In the genomic region with DNA sequence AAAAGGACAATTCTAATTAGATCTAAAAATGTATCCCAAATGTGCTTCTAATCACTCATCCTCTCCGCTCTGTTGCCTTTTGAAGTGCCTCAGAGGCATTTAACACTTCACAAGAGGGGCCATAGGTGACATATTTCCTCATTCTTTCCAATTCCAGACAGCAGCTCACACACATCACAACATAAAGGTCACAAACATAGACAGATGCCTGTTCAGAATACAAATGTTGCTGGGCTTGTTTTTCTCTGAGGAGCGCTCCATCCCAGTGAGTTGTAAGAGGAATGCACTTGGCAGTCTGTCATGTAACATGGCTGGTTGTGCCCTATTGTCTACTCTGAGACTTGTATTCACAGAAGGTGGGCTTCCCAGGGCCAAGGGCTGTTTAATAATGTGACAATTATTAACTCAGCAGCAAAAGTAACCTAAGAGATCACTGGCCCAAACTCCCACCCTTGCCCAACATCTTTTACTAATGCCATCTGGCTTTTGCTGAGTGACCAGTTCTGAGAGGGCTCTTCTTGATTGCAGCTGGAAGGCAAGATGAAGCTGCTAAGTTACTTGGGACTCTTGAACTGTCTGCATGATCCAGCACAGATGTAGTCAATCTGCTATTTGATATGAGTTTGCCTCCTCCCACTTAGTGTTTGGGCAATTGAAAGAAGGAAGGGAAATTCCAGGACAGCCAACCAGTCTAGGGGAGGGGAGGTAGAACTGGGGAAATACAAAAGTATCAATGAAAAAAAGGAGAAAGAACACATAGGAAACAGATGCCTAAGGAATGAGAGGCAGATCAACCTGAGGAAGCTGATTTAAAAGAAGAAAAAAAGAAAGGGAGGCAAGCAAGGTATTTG, we compare ENCODE assay signal across 10 cellular contexts. TPM values are rescaled to one million over a fixed set of nuclear protein-coding genes. Genes with fewer than 3 reads are reported as not detected.
DNase-seq lines count a peak whose midpoint lies in the region; ATAC-seq and TF ChIP-seq lines count a peak whose summit lies in the region.
"Had no signal": no experiment of that assay in that cellular context is flagged by ENCODE, and none has a peak within 500 bp of the region (broad histone marks: within the 10 kb centered on the region; RNA-seq: fewer than 3 reads in every experiment).

No MANE protein-coding gene starts in this region.

- in situ Hi-C loops in G401 (cut with HindIII; ENCODE audit: low sequenced_read_pairs) = no loop called here

- H3K4me1 Mint-ChIP-seq in WTC11 = peaks cover 12% of the 10 kb centered on the region

- H3K4me3 ChIP-seq in Karpas-422 (ENCODE audit: low read length) = no peak overlapping the region

- no peaks in the 10 kb centered on the region for H3K4me1 ChIP-seq in Karpas-422 (ENCODE audit: low read length)

- H3K27ac ChIP-seq in layer of hippocampus (ENCODE audit: low read depth, low read length) (peak overlapping the region; percentile 74), Karpas-422 (ENCODE audit: low read length) (no peak overlapping the region)

- CTCF ChIA-PET in WTC11 (lab: Charles Lee) = interaction anchor here (1.0 kb wide), 1 partner anchor 25 kb away, joined by 3 read pairs; the partner anchor contains the start of gene PON3

- no peak overlapping the region for H3K4me2 ChIP-seq in Karpas-422 (ENCODE audit: low read depth, low read length, poor library complexity, severe bottlenecking)

- H4K20me1 ChIP-seq in Karpas-422 (ENCODE audit: insufficient read depth, low read depth, low read length) = no peaks in the 10 kb centered on the region

- DNase-seq in AG09319 (ENCODE audit: extremely low read depth, low read depth) (peak; percentile 48), WTC11 (ENCODE audit: low spot score) (no peak), DMS79 treated with DMSO at 0.1 percent for 48 hours (lab: John Stamatoyannopoulos, UW) (no peak), Karpas-422 (no peak), G401 (ENCODE audit: low spot score) (no peak), SHP77 (lab: John Stamatoyannopoulos, UW) (no peak)
- DNase-seq: activated CD4-positive, alpha-beta T cell treated with anti-CD3 and anti-CD28 coated beads, Interleukin-2, amount 50 U/mL, for 4 hours; effector memory CD8-positive, alpha-beta T cell had no signal

- no peaks in the 10 kb centered on the region; the same call in 1 of the 2 replicates for H3K36me3 Mint-ChIP-seq in WTC11

- H3K9me3 ChIP-seq in Karpas-422 (ENCODE audit: low read length) = no peaks in the 10 kb centered on the region

- H3K27me3 Mint-ChIP-seq in WTC11 (ENCODE audit: low read depth) = no peaks in the 10 kb centered on the region
- H3K27me3 Mint-ChIP-seq: effector memory CD8-positive, alpha-beta T cell had no signal

- no peaks in the 10 kb centered on the region for H3K9me2 ChIP-seq in Karpas-422 (replicated peaks; ENCODE audit: insufficient read depth, low read length)

- 0 out of 2 replicates have a peak overlapping the region, but pooled peaks have one; percentile 16 for H3K27ac Mint-ChIP-seq in WTC11
- H3K27ac Mint-ChIP-seq: effector memory CD8-positive, alpha-beta T cell had no signal

- no peak overlapping the region for H2AFZ ChIP-seq in Karpas-422 (ENCODE audit: low read length)

- H3K4me3 Mint-ChIP-seq in WTC11 = no peak overlapping the region
- H3K4me3 Mint-ChIP-seq: effector memory CD8-positive, alpha-beta T cell had no signal

- no peaks in the 10 kb centered on the region for H3K36me3 ChIP-seq in Karpas-422 (ENCODE audit: insufficient read depth, low read length)

- no peaks in the 10 kb centered on the region for H3K79me2 ChIP-seq in Karpas-422 (ENCODE audit: low read length)

- H3K27me3 ChIP-seq in layer of hippocampus (ENCODE audit: control insufficient read depth, insufficient read depth, low read length) (no peaks in the 10 kb centered on the region), Karpas-422 (ENCODE audit: low read length) (no peaks in the 10 kb centered on the region)

- H3K9ac ChIP-seq in Karpas-422 (ENCODE audit: low read length) = no peak overlapping the region

- POLR2A ChIA-PET in WTC11 (lab: Charles Lee) = no interaction called here

- no peaks in the 10 kb centered on the region for H3K9me3 Mint-ChIP-seq in WTC11
- H3K9me3 Mint-ChIP-seq: effector memory CD8-positive, alpha-beta T cell had no signal

- no peak for TF ChIP-seq CTCF in AG09319 (IDR thresholded peaks at IDR 0.05; ENCODE audit: low read depth, low read length)
- TF ChIP-seq CTCF in WTC11 (IDR thresholded peaks at IDR 0.05) = no peak

- ATAC-seq in HG02798 (IDR thresholded peaks at IDR 0.05; ENCODE audit: poor library complexity, unreplicated experiment) (peak; percentile 30), WTC11 (no peak)
- ATAC-seq: effector memory CD8-positive, alpha-beta T cell had no signal

TF ChIP-seq in WTC11, 78 proteins besides CTCF, POLR2A, EP300 and RAD21 (continues in another document):
- TF ChIP-seq EMX1 (CRISPR knock-in tag; IDR thresholded peaks at IDR 0.05) = no peak
- TF ChIP-seq NFATC4 (CRISPR knock-in tag; IDR thresholded peaks at IDR 0.05) = no peak
- no peak for TF ChIP-seq ATF2 (CRISPR knock-in tag; IDR thresholded peaks at IDR 0.05; ENCODE audit: borderline replicate concordance, low read depth)
- TF ChIP-seq CBFB (CRISPR knock-in tag; IDR thresholded peaks at IDR 0.05; ENCODE audit: low read depth) = no peak
- TF ChIP-seq ZNF532 (CRISPR knock-in tag; IDR thresholded peaks at IDR 0.05; ENCODE audit: borderline replicate concordance) = no peak
- no peak for TF ChIP-seq JAZF1 (CRISPR knock-in tag; IDR thresholded peaks at IDR 0.05)
- no peak for TF ChIP-seq ZNF232 (CRISPR knock-in tag; IDR thresholded peaks at IDR 0.05)
- no peak for TF ChIP-seq FOXK1 (CRISPR knock-in tag; IDR thresholded peaks at IDR 0.05)
- TF ChIP-seq TEAD1 (CRISPR knock-in tag; IDR thresholded peaks at IDR 0.05) = no peak
- TF ChIP-seq TP53 (CRISPR knock-in tag; IDR thresholded peaks at IDR 0.05) = no peak

RNA-seq across cellular contexts. Expression of gene PON2, which starts 13.6 kb away (rescaled TPM):
- 21.4 to 24.1 TPM (median 23.3 TPM) in 3 replicates for total RNA-seq in WTC11 (2021)
- total RNA-seq in Karpas-422 (2014; rRNA removed; shearing (Covaris generic); ENCODE audit: low replicate concordance) = not detected in 2 replicates
- total RNA-seq in G401 (2014; rRNA removed; shearing (Covaris generic)) = 25.2 and 37.9 TPM in 2 replicates

RNA-seq across cellular contexts. Expression of gene PON3, which starts 25.0 kb away (rescaled TPM):
- 0.37 to 0.62 TPM (median 0.42 TPM) in 3 replicates for total RNA-seq in WTC11 (2021)
- total RNA-seq in Karpas-422 (2014; rRNA removed; shearing (Covaris generic); ENCODE audit: low replicate concordance) = not detected in 2 replicates
- total RNA-seq in G401 (2014; rRNA removed; shearing (Covaris generic)) = not detected in 2 replicates

Comparison
In these comparisons a context has a peak if more than half of its experiments do, and no peak if none do; other contexts are left out.
1. RNA of gene PON2, which starts 13.6 kb away (total RNA-seq): 25.2 to 37.9 TPM in G401 and 21.4 to 24.1 TPM in WTC11; not detected in Karpas-422; every median in the first group is over 10 times any median in the second.